Comparison of ENCODE assay signal across 8 cellular contexts in the genomic region with DNA sequence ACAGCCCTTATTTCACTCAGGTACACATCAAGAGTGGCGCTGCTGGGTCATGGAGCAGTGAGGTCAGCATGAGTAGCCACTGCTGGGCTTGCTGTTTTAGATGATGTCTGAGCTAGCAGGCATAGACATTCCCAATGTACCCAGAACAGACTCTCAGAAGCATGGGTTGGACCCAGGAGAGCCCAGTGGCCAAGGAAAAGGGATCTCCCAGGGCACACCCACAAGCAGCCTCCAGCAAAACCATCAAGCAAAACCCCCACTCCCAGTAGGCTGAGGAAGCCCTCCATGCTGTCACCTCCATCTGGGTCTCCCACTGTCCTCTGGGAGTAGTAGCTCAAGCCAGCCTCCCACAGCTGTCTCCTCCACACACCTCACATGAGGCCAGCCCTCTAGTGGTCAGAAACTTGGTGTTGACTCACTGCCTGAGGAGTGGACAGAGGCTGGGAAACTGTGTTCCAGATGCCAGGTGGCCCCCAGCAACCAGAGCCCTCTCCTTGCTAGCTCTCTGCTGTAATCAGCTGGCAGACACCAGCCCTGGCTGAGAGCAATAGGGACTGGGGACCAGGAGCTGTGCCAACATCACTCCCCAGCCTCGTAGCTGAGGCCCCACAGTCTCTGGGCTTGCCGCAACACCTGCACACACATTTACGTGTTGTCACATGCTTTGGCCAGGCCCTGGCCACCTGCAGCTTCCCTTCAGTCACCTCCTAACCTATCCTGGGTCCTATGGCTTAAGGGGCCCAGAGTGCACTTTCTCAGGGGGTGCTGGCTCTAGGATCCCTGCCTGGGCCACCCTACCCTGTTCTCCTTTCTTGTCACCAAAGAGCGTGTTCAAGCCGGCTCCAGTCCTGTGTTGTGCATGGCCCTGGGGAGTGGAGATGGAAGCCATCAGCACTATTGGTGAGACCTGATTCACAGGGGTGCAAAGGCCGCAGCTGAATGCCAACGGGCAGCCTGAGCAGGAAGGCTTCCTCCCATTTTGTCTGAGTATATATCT. TPM values are rescaled to one million over a fixed set of nuclear protein-coding genes. Genes with fewer than 3 reads are reported as not detected.
DNase-seq lines count a peak whose midpoint lies in the region; ATAC-seq lines count a peak whose summit lies in the region.

No MANE protein-coding gene starts in this region.

- H3K9me3 Mint-ChIP-seq in effector memory CD8-positive, alpha-beta T cell: no peaks in the 10 kb centered on the region

- peaks cover 3 to 15% of the 10 kb centered on the region in 2 donors for H3K36me3 ChIP-seq in mucosa of rectum (ENCODE audit: control insufficient read depth in 2 of 2, insufficient read depth in 2 of 2, low read length in 2 of 2)

- H3K9ac ChIP-seq in mucosa of rectum (ENCODE audit: low read depth in 1 of 2, low read length in 2 of 2): peak overlapping the region in 1 of 2 donors; percentile 23

- DNase-seq in NCI-H1417 (lab: John Stamatoyannopoulos, UW): peak; percentile 47 to 80 (median 60)
- no peak for DNase-seq in NCI-H1417 treated with DMSO at 0.1 percent for 48 hours (lab: John Stamatoyannopoulos, UW)
- peak; percentile 93 for DNase-seq in LHCN-M2 (ENCODE audit: low read depth)
- peak; percentile 89 for DNase-seq in SHP77 treated with DMSO at 0.1 percent for 48 hours (lab: John Stamatoyannopoulos, UW)
- DNase-seq in effector memory CD8-positive, alpha-beta T cell: no peak

- no peaks in the 10 kb centered on the region for H3K27me3 ChIP-seq in mucosa of rectum (ENCODE audit: control insufficient read depth in 2 of 2, insufficient read depth in 2 of 2, low read length in 2 of 2)

- H3K4me3 Mint-ChIP-seq in effector memory CD8-positive, alpha-beta T cell: peak overlapping the region; percentile 88 to 91

- ATAC-seq in effector memory CD8-positive, alpha-beta T cell (replicated peaks): no peak
- ATAC-seq in GM19397 (IDR thresholded peaks at IDR 0.05; ENCODE audit: unreplicated experiment) (no peak), GM21528 (IDR thresholded peaks at IDR 0.05; ENCODE audit: low FRiP score, unreplicated experiment) (no peak)

- peaks cover 31% of the 10 kb centered on the region for H3K36me3 Mint-ChIP-seq in effector memory CD8-positive, alpha-beta T cell (ENCODE audit: insufficient read depth)

- H3K27me3 Mint-ChIP-seq in effector memory CD8-positive, alpha-beta T cell: no peaks in the 10 kb centered on the region

- peak overlapping the region; percentile 90 to 98 for H3K27ac Mint-ChIP-seq in effector memory CD8-positive, alpha-beta T cell

- no peaks in the 10 kb centered on the region for H3K9me3 ChIP-seq in mucosa of rectum (ENCODE audit: control insufficient read depth in 2 of 2, low read length in 2 of 2)

- H3K27ac ChIP-seq in mucosa of rectum (ENCODE audit: low read depth in 2 of 2, low read length in 2 of 2): peak overlapping the region; percentile 29 to 65

- no peak overlapping the region for H3K4me3 ChIP-seq in mucosa of rectum (ENCODE audit: low read length in 2 of 2)

- peaks cover 24 to 29% of the 10 kb centered on the region in 2 donors for H3K4me1 ChIP-seq in mucosa of rectum (ENCODE audit: control insufficient read depth in 2 of 2, insufficient read depth in 2 of 2, low read length in 2 of 2)

- peaks cover 53 to 66% of the 10 kb centered on the region in 2 donors for H3K4me1 Mint-ChIP-seq in effector memory CD8-positive, alpha-beta T cell (ENCODE audit: low read depth in 2 of 2)

RNA-seq across cellular contexts. Expression of a gene that starts 1.9 kb away (rescaled TPM):
- total RNA-seq in LHCN-M2 (2014; rRNA removed): 25.5 and 30.5 TPM in 2 replicates
- polyA plus RNA-seq in LHCN-M2 (2012): 21.4 TPM

RNA-seq across cellular contexts. Expression of a gene that starts 22.3 kb away (rescaled TPM):
- total RNA-seq in LHCN-M2 (2014; rRNA removed): 80.0 and 100 TPM in 2 replicates
- polyA plus RNA-seq in LHCN-M2 (2012): 66.9 TPM

RNA-seq across cellular contexts. Expression of a gene that starts 28.2 kb away (rescaled TPM):
- total RNA-seq in LHCN-M2 (2014; rRNA removed): 24.3 and 25.0 TPM in 2 replicates
- 20.7 TPM for polyA plus RNA-seq in LHCN-M2 (2012)

RNA-seq across cellular contexts. Expression of a gene that starts 31.9 kb away (rescaled TPM):
- total RNA-seq in LHCN-M2 (2014; rRNA removed): 163 and 173 TPM in 2 replicates
- 105 TPM for polyA plus RNA-seq in LHCN-M2 (2012)

RNA-seq across cellular contexts. Expression of a gene that starts 37.2 kb away (rescaled TPM):
- total RNA-seq in LHCN-M2 (2014; rRNA removed): 0.46 and 0.71 TPM in 2 replicates
- polyA plus RNA-seq in LHCN-M2 (2012): 0.19 TPM

Comparison
In these comparisons a context has a peak if more than half of its experiments do, and no peak if none do; other contexts are left out.
1. DNase-seq: peak in NCI-H1417 (3 of 3), LHCN-M2 (single experiment) and SHP77 treated with DMSO at 0.1 percent for 48 hours (single experiment); none in NCI-H1417 treated with DMSO at 0.1 percent for 48 hours (single experiment) and effector memory CD8-positive, alpha-beta T cell (0 of 3).